Comparison of ENCODE assay signal across 22 cellular contexts in genomic region chr4:26033389-26033788, GRCh38.
A peak's percentile ranks its signal among the peaks of the same experiment; 100 is the strongest.
DNase-seq lines count a peak whose midpoint lies in the region; ATAC-seq and TF ChIP-seq lines count a peak whose summit lies in the region.
"Had no signal": no experiment of that assay in that cellular context is flagged by ENCODE, and none has a peak within 500 bp of the region (broad histone marks: within the 10 kb centered on the region; RNA-seq: fewer than 3 reads in every experiment).

No MANE protein-coding gene starts in this region.

- H3K36me3 ChIP-seq in BLaER1 (no peaks in the 10 kb centered on the region), left lung (no peaks in the 10 kb centered on the region), skeletal muscle tissue (ENCODE audit: control insufficient read depth in 3 of 3, insufficient read depth in 3 of 3, low read length in 3 of 3) (no peaks in the 10 kb centered on the region)
- H3K36me3 ChIP-seq: adrenal gland, neural progenitor cell had no signal

- no peaks in the 10 kb centered on the region for H3K9me3 ChIP-seq in BLaER1
- no peaks in the 10 kb centered on the region for H3K9me3 ChIP-seq in left lung
- no peaks in the 10 kb centered on the region for H3K9me3 ChIP-seq in skeletal muscle tissue (ENCODE audit: control insufficient read depth in 3 of 3, low read length in 3 of 3)
- H3K9me3 ChIP-seq: adrenal gland, psoas muscle had no signal

- H3K27me3 ChIP-seq in BLaER1 (no peaks in the 10 kb centered on the region), left lung (peaks cover 0 to 17% of the 10 kb centered on the region in 2 donors), skeletal muscle tissue (ENCODE audit: control insufficient read depth in 3 of 3, insufficient read depth in 3 of 3, low read length in 3 of 3) (no peaks in the 10 kb centered on the region)
- H3K27me3 ChIP-seq: adrenal gland had no signal

- H3K4me2 ChIP-seq in BLaER1, result peak overlapping the region; percentile 38
- H3K4me2 ChIP-seq: neural progenitor cell had no signal

- DNase-seq in activated T-helper 1 cell treated with anti-CD3 and anti-CD28 coated beads, Interleukin-12 subunit alpha, Interleukin-12 subunit beta, Interleukin-2, Interleukin-4 antibody, amounts not matched to agents 30 ng/mL and 10 ng/mL and 1 ng/mL, durations not matched to agents 14 hours and 24 hours and 36 hours (ENCODE audit: low spot score), result no peak
- DNase-seq in left lung (no peak), NOMO-1 (lab: John Stamatoyannopoulos, UW; ENCODE audit: unreplicated experiment in 2 of 2) (no peak), left colon (no peak), NCI-H82 treated with DMSO at 0.1 percent for 48 hours (lab: John Stamatoyannopoulos, UW; ENCODE audit: unreplicated experiment) (no peak), NCI-H1105 treated with DMSO at 0.1 percent for 48 hours (lab: John Stamatoyannopoulos, UW) (no peak)
- DNase-seq: activated CD4-positive, alpha-beta T cell treated with anti-CD3 and anti-CD28 coated beads, Interleukin-2, amount 10 ng/mL, durations not matched to agents 7 days and 5 days; activated effector memory CD4-positive, alpha-beta T cell treated with Interleukin-2 at 50 U/mL for 16 hours; adrenal gland; CD4-positive, CD25-positive, alpha-beta regulatory T cell; dorsolateral prefrontal cortex; kidney; mesendoderm; NCI-H1436; psoas muscle; stimulated activated CD8-positive, alpha-beta memory T cell treated with anti-CD3 and anti-CD28 coated beads, Interleukin-4, amount 100 ng/mL, for 48 hours had no signal

- intact Hi-C loops in activated T-helper 1 cell treated with anti-CD3 and anti-CD28 coated beads, Interleukin-12 subunit alpha, Interleukin-12 subunit beta, Interleukin-2, Interleukin-4 antibody, amounts not matched to agents 30 ng/mL and 10 ng/mL and 1 ng/mL, durations not matched to agents 14 hours and 24 hours and 36 hours (cut with micrococcal nuclease), result no loop called here
- intact Hi-C loops in left lung (cut with DNase I) (no loop called here), left colon (cut with DNase I, micrococcal nuclease) (no loop called here)

- H4K20me1 ChIP-seq in BLaER1, result no peaks in the 10 kb centered on the region

- peaks cover 39% of the 10 kb centered on the region for H3K4me1 ChIP-seq in BLaER1
- peaks cover 4 to 15% of the 10 kb centered on the region in 2 donors for H3K4me1 ChIP-seq in left lung
- peaks cover 6 to 21% (median 19%) of the 10 kb centered on the region in 3 donors for H3K4me1 ChIP-seq in skeletal muscle tissue (ENCODE audit: control insufficient read depth in 3 of 3, insufficient read depth in 3 of 3, low read length in 3 of 3)
- H3K4me1 ChIP-seq: psoas muscle had no signal

- no peak for TF ChIP-seq CTCF in left lung (IDR thresholded peaks at IDR 0.05)

- H3K27me3 Mint-ChIP-seq in activated T-helper 1 cell treated with anti-CD3 and anti-CD28 coated beads, Interleukin-12 subunit alpha, Interleukin-12 subunit beta, Interleukin-2, Interleukin-4 antibody, amounts not matched to agents 30 ng/mL and 10 ng/mL and 1 ng/mL, durations not matched to agents 14 hours and 24 hours and 36 hours (ENCODE audit: insufficient read depth), result peaks cover 3% of the 10 kb centered on the region
- H3K27me3 Mint-ChIP-seq: CD4-positive, CD25-positive, alpha-beta regulatory T cell had no signal

- no peak overlapping the region for H3K4me3 Mint-ChIP-seq in activated T-helper 1 cell treated with anti-CD3 and anti-CD28 coated beads, Interleukin-12 subunit alpha, Interleukin-12 subunit beta, Interleukin-2, Interleukin-4 antibody, amounts not matched to agents 30 ng/mL and 10 ng/mL and 1 ng/mL, durations not matched to agents 14 hours and 24 hours and 36 hours
- H3K4me3 Mint-ChIP-seq: activated CD4-positive, alpha-beta T cell treated with anti-CD3 and anti-CD28 coated beads, Interleukin-2, amount 10 ng/mL, durations not matched to agents 7 days and 5 days; CD4-positive, CD25-positive, alpha-beta regulatory T cell; IgD-negative memory B cell; neural progenitor cell; T-helper 1 cell treated with Interleukin-12 subunit alpha and Interleukin-12 subunit beta and Interleukin-4 antibody, amounts not matched to agents 30 μg/mL and 1 μg/mL, for 36 hours had no signal

- H3K27ac Mint-ChIP-seq in activated T-helper 1 cell treated with anti-CD3 and anti-CD28 coated beads, Interleukin-12 subunit alpha, Interleukin-12 subunit beta, Interleukin-2, Interleukin-4 antibody, amounts not matched to agents 30 ng/mL and 10 ng/mL and 1 ng/mL, durations not matched to agents 14 hours and 24 hours and 36 hours, result peak overlapping the region; percentile 27
- H3K27ac Mint-ChIP-seq: activated CD4-positive, alpha-beta T cell treated with anti-CD3 and anti-CD28 coated beads, Interleukin-2, amount 10 ng/mL, durations not matched to agents 7 days and 5 days; CD4-positive, CD25-positive, alpha-beta regulatory T cell; IgD-negative memory B cell; neural progenitor cell; T-helper 1 cell treated with Interleukin-12 subunit alpha and Interleukin-12 subunit beta and Interleukin-4 antibody, amounts not matched to agents 30 μg/mL and 1 μg/mL, for 36 hours had no signal

- peaks cover 6% of the 10 kb centered on the region for H3K9me3 Mint-ChIP-seq in activated T-helper 1 cell treated with anti-CD3 and anti-CD28 coated beads, Interleukin-12 subunit alpha, Interleukin-12 subunit beta, Interleukin-2, Interleukin-4 antibody, amounts not matched to agents 30 ng/mL and 10 ng/mL and 1 ng/mL, durations not matched to agents 14 hours and 24 hours and 36 hours
- H3K9me3 Mint-ChIP-seq: activated CD4-positive, alpha-beta T cell treated with anti-CD3 and anti-CD28 coated beads, Interleukin-2, amount 10 ng/mL, durations not matched to agents 7 days and 5 days; CD4-positive, CD25-positive, alpha-beta regulatory T cell; IgD-negative memory B cell; neural progenitor cell; T-helper 1 cell treated with Interleukin-12 subunit alpha and Interleukin-12 subunit beta and Interleukin-4 antibody, amounts not matched to agents 30 μg/mL and 1 μg/mL, for 36 hours had no signal

- no peak overlapping the region for H3K4me3 ChIP-seq in BLaER1
- no peak overlapping the region for H3K4me3 ChIP-seq in left lung
- H3K4me3 ChIP-seq in skeletal muscle tissue (ENCODE audit: low read length in 3 of 3), result no peak overlapping the region
- H3K4me3 ChIP-seq: adrenal gland, dorsolateral prefrontal cortex, neural progenitor cell, psoas muscle had no signal

- H3K9ac ChIP-seq in BLaER1, result no peak overlapping the region
- H3K9ac ChIP-seq in skeletal muscle tissue (ENCODE audit: low read depth in 1 of 3, low read length in 3 of 3), result no peak overlapping the region
- H3K9ac ChIP-seq: neural progenitor cell had no signal

- H3K36me3 Mint-ChIP-seq in activated T-helper 1 cell treated with anti-CD3 and anti-CD28 coated beads, Interleukin-12 subunit alpha, Interleukin-12 subunit beta, Interleukin-2, Interleukin-4 antibody, amounts not matched to agents 30 ng/mL and 10 ng/mL and 1 ng/mL, durations not matched to agents 14 hours and 24 hours and 36 hours (ENCODE audit: low read depth), result no peaks in the 10 kb centered on the region
- H3K36me3 Mint-ChIP-seq: CD4-positive, CD25-positive, alpha-beta regulatory T cell; neural progenitor cell had no signal

- H3K4me1 Mint-ChIP-seq in activated T-helper 1 cell treated with anti-CD3 and anti-CD28 coated beads, Interleukin-12 subunit alpha, Interleukin-12 subunit beta, Interleukin-2, Interleukin-4 antibody, amounts not matched to agents 30 ng/mL and 10 ng/mL and 1 ng/mL, durations not matched to agents 14 hours and 24 hours and 36 hours (ENCODE audit: low read depth), result peaks cover 40% of the 10 kb centered on the region

- ATAC-seq in left lung (no peak), left colon (no peak)
- ATAC-seq: Panc1 had no signal

- H3K27ac ChIP-seq in BLaER1 (no peak overlapping the region), left lung (peak overlapping the region; percentile 23 to 65), skeletal muscle tissue (ENCODE audit: low read depth, low read length) (peak overlapping the region; percentile 51)
- H3K27ac ChIP-seq: dorsolateral prefrontal cortex, neural progenitor cell, psoas muscle had no signal
